Comparison of ENCODE assay signal across 1 cellular context in genomic region chr16:72947379-72948237, GRCh38.
A peak's percentile ranks its signal among the peaks of the same experiment; 100 is the strongest.
TF ChIP-seq lines count a peak whose summit lies in the region.

No MANE protein-coding gene starts in this region.

TF ChIP-seq in HepG2, 621 proteins besides CTCF, POLR2A, EP300 and RAD21 (continued from another document and continues in another):
- TF ChIP-seq ZFP91 (CRISPR knock-in tag; IDR thresholded peaks at IDR 0.05; ENCODE audit: borderline replicate concordance) (0 out of 2 replicates have a peak, but pooled peaks have one; percentile 61), PHB2 (IDR thresholded peaks at IDR 0.05; ENCODE audit: partially characterized antibody) (no peak), MEIS2 (CRISPR knock-in tag; IDR thresholded peaks at IDR 0.05) (0 out of 2 replicates have a peak, but pooled peaks have one; percentile 41), ZMAT3 (CRISPR knock-in tag; conservative IDR thresholded peaks at IDR 0.05) (no peak), POGK (CRISPR knock-in tag; conservative IDR thresholded peaks at IDR 0.05) (no peak; the same call in 1 of the 2 replicates), ZNF343 (CRISPR knock-in tag; IDR thresholded peaks at IDR 0.05) (peak; percentile 75; the same call in 1 of the 2 replicates), ZBED4 (CRISPR knock-in tag; IDR thresholded peaks at IDR 0.05; ENCODE audit: borderline replicate concordance) (0 out of 2 replicates have a peak, but pooled peaks have one; percentile 41), NFAT5 (CRISPR knock-in tag; IDR thresholded peaks at IDR 0.05) (no peak), HDAC6 (IDR thresholded peaks at IDR 0.05; ENCODE audit: low read depth, low read length) (no peak), HOXA3 (CRISPR knock-in tag; IDR thresholded peaks at IDR 0.05) (peak; percentile 80), TAF1 (CRISPR knock-in tag; IDR thresholded peaks at IDR 0.05) (no peak), ZNF382 (CRISPR knock-in tag; IDR thresholded peaks at IDR 0.05; ENCODE audit: borderline replicate concordance) (no peak), HOXA7 (CRISPR knock-in tag; IDR thresholded peaks at IDR 0.05) (no peak), NFATC3 (CRISPR knock-in tag; IDR thresholded peaks at IDR 0.05) (no peak), ZNF263 (CRISPR knock-in tag; IDR thresholded peaks at IDR 0.05) (peak; percentile 89), NCOA5 (CRISPR knock-in tag; IDR thresholded peaks at IDR 0.05) (no peak), ZNF749 (CRISPR knock-in tag; IDR thresholded peaks at IDR 0.05; ENCODE audit: borderline replicate concordance) (no peak), ZNF615 (CRISPR knock-in tag; IDR thresholded peaks at IDR 0.05; ENCODE audit: borderline replicate concordance) (no peak), ASH2L (IDR thresholded peaks at IDR 0.05; ENCODE audit: insufficient read length, low read depth, low read length) (peak; percentile 36), CREBL2 (CRISPR knock-in tag; IDR thresholded peaks at IDR 0.05; ENCODE audit: borderline replicate concordance) (no peak), ZNF614 (CRISPR knock-in tag; IDR thresholded peaks at IDR 0.05; ENCODE audit: borderline replicate concordance) (peak; percentile 99), ZNF281 (CRISPR knock-in tag; IDR thresholded peaks at IDR 0.05; ENCODE audit: borderline replicate concordance) (no peak), TARDBP (CRISPR knock-in tag; IDR thresholded peaks at IDR 0.05) (no peak), HBP1 (CRISPR knock-in tag; IDR thresholded peaks at IDR 0.05; ENCODE audit: low read depth) (0 out of 2 replicates have a peak, but pooled peaks have one; percentile 39), ZFP90 (CRISPR knock-in tag; IDR thresholded peaks at IDR 0.05; ENCODE audit: borderline replicate concordance) (no peak), ZNF253 (CRISPR knock-in tag; IDR thresholded peaks at IDR 0.05; ENCODE audit: borderline replicate concordance) (no peak), BRD4 (CRISPR knock-in tag; IDR thresholded peaks at IDR 0.05) (0 out of 2 replicates have a peak, but pooled peaks have one; percentile 50), MXD3 (CRISPR knock-in tag; IDR thresholded peaks at IDR 0.05) (no peak), REXO4 (CRISPR knock-in tag; IDR thresholded peaks at IDR 0.05; ENCODE audit: borderline replicate concordance) (no peak), ZNF3 (CRISPR knock-in tag; IDR thresholded peaks at IDR 0.05) (no peak), SP140L (CRISPR knock-in tag; IDR thresholded peaks at IDR 0.05; ENCODE audit: borderline replicate concordance) (peak; percentile 23; the same call in 1 of the 2 replicates), ARID4A (CRISPR knock-in tag; IDR thresholded peaks at IDR 0.05; ENCODE audit: borderline replicate concordance) (peak; percentile 67; the same call in 1 of the 2 replicates), ZKSCAN8 (CRISPR knock-in tag; IDR thresholded peaks at IDR 0.05; ENCODE audit: borderline replicate concordance) (peak; percentile 74; the same call in 1 of the 2 replicates), THAP8 (CRISPR knock-in tag; IDR thresholded peaks at IDR 0.05; ENCODE audit: borderline replicate concordance) (no peak)
